1 cellular context compared by ENCODE assay signal in genomic region chr14:86865934-86866333, GRCh38.
TF ChIP-seq lines count a peak whose summit lies in the region.

No MANE protein-coding gene starts in this region.

TF ChIP-seq in GM23338, 12 proteins besides CTCF, POLR2A, EP300 and RAD21:
- TF ChIP-seq ZNF462 (CRISPR knock-in tag; IDR thresholded peaks at IDR 0.05) = no peak
- TF ChIP-seq POLR2AphosphoS5 (IDR thresholded peaks at IDR 0.05; ENCODE audit: low read depth) = no peak
